Comparison of ENCODE assay signal across 8 cellular contexts in genomic region chr19:10654610-10655456, GRCh38. TPM values are rescaled to one million over a fixed set of nuclear protein-coding genes. Genes with fewer than 3 reads are reported as not detected.
DNase-seq lines count a peak whose midpoint lies in the region; ATAC-seq and TF ChIP-seq lines count a peak whose summit lies in the region.

No MANE protein-coding gene starts in this region.

- H3K27ac Mint-ChIP-seq in CD8-positive, alpha-beta memory T cell, result peak overlapping the region; percentile 94 to 100 (median 97)

- H3K4me2 ChIP-seq in mammary epithelial cell (ENCODE audit: insufficient read depth, low read depth, low read length), result peak overlapping the region; percentile 83

- H3K27me3 Mint-ChIP-seq in CD8-positive, alpha-beta memory T cell, result peaks cover 0 to 10% of the 10 kb centered on the region in 2 donors

- peaks cover 46 to 62% (median 51%) of the 10 kb centered on the region in 3 donors for H3K4me1 Mint-ChIP-seq in CD8-positive, alpha-beta memory T cell

- H3K36me3 ChIP-seq in CD8-positive, alpha-beta memory T cell (ENCODE audit: insufficient read depth, low read length), result no peaks in the 10 kb centered on the region
- H3K36me3 ChIP-seq in mammary epithelial cell (ENCODE audit: insufficient read depth, low read length), result peaks cover 2% of the 10 kb centered on the region

- no TSS peak for BruUV-seq in mammary epithelial cell (replicated peaks; lab: Mats Ljungman, UMichigan)

- CTCF ChIA-PET in CD8-positive, alpha-beta memory T cell (lab: Charles Lee), result interaction anchor here (0.6 to 2.1 kb wide), 2 partner anchors 46 to 165 kb away, joined by 4 to 7 read pairs; partner anchors contain the start of gene QTRT1
- CTCF ChIA-PET in mammary epithelial cell (lab: Charles Lee; ENCODE audit: low non-redundant PET), result no interaction called here

- dilution Hi-C loops in mammary epithelial cell (cut with HindIII; ENCODE audit: low sequenced_read_pairs), result no loop called here

- H3K79me2 ChIP-seq in mammary epithelial cell (ENCODE audit: insufficient read depth, low read length), result peaks cover 69% of the 10 kb centered on the region

- H4K20me1 ChIP-seq in mammary epithelial cell (ENCODE audit: insufficient read depth, low read length), result peaks cover 10% of the 10 kb centered on the region

- H3K9me3 ChIP-seq in CD8-positive, alpha-beta memory T cell (ENCODE audit: low read length), result no peaks in the 10 kb centered on the region
- no peaks in the 10 kb centered on the region for H3K9me3 ChIP-seq in mammary epithelial cell (replicated peaks; ENCODE audit: insufficient read depth, low read length)

- WGBS in mammary epithelial cell (ENCODE audit: low coverage, missing lambda C conversion rate), result under 1% methylated on average over 15 of the region's 73 CpGs

- peak overlapping the region; percentile 95 to 98 (median 95) for H3K4me3 Mint-ChIP-seq in CD8-positive, alpha-beta memory T cell

- peak overlapping the region; percentile 87 for H3K4me3 ChIP-seq in CD8-positive, alpha-beta memory T cell (ENCODE audit: low read length)
- H3K4me3 ChIP-seq in LNCaP clone FGC (ENCODE audit: low read depth, low read length) (peak overlapping the region; percentile 95), mammary epithelial cell (replicated peaks in 1 of 3; ENCODE audit: insufficient read depth in 1 of 3, low read depth in 2 of 3, low read length in 3 of 3) (peak overlapping the region; percentile 73 to 87 (median 76))

- in situ Hi-C loops in mammary epithelial cell (cut with MboI; ENCODE audit: low sequenced_read_pairs in 2 of 2), result no loop called here

- TF ChIP-seq CTCF in LNCaP clone FGC (IDR thresholded peaks at IDR 0.05; ENCODE audit: control insufficient read depth, extremely low read depth, insufficient read depth) (no peak), mammary epithelial cell (conservative IDR thresholded peaks at IDR 0.05 in 1 of 2, IDR thresholded peaks at IDR 0.05 in 1 of 2; ENCODE audit: extremely low read depth in 1 of 2, insufficient read depth in 1 of 2, low read depth in 1 of 2, low read length in 2 of 2) (no peak)

- H3K27me3 ChIP-seq in CD8-positive, alpha-beta memory T cell (ENCODE audit: insufficient read depth, low read length, poor library complexity, severe bottlenecking), result no peaks in the 10 kb centered on the region
- no peaks in the 10 kb centered on the region for H3K27me3 ChIP-seq in mammary epithelial cell (ENCODE audit: insufficient read depth, low read length)

- H3K9me3 Mint-ChIP-seq in CD8-positive, alpha-beta memory T cell, result peaks cover 0 to 2% (median 0%) of the 10 kb centered on the region in 5 donors

- peaks cover 53% of the 10 kb centered on the region for H3K4me1 ChIP-seq in CD8-positive, alpha-beta memory T cell (ENCODE audit: insufficient read depth, low read length)
- H3K4me1 ChIP-seq in mammary epithelial cell (ENCODE audit: insufficient read depth, low read length), result peaks cover 8% of the 10 kb centered on the region

- ATAC-seq in GM21360 (IDR thresholded peaks at IDR 0.05; ENCODE audit: unreplicated experiment), result peak; percentile 23
- ATAC-seq in HG03460 (IDR thresholded peaks at IDR 0.05; ENCODE audit: unreplicated experiment), result no peak

- peak overlapping the region; percentile 94 for H3K9ac ChIP-seq in mammary epithelial cell (ENCODE audit: insufficient read depth, low read length)

- peak in 3 of 5 donors; percentile 53 to 79 (median 58) for DNase-seq in CD8-positive, alpha-beta memory T cell
- DNase-seq in LNCaP clone FGC (ENCODE audit: low read depth) (no peak), T-helper 22 cell (ENCODE audit: low read depth) (peak; percentile 41), mammary epithelial cell (no peak), inferior parietal cortex (ENCODE audit: extremely low spot score) (peak; percentile 25)
- peak; percentile 47 to 55 for DNase-seq in stimulated activated CD4-positive, alpha-beta T cell treated with anti-CD3 and anti-CD28 coated beads, Interleukin-15, amount 100 ng/mL, for 48 hours (ENCODE audit: low read depth in 2 of 2)

- intact Hi-C loops in mammary epithelial cell (cut with micrococcal nuclease), result loop anchor here (1.0 to 5.0 kb wide), 4 partner anchors 40 to 253 kb away; partner anchors contain the start of genes CDC37, CDKN2D, KEAP1 and KRI1

- peak overlapping the region; percentile 95 for H2AFZ ChIP-seq in mammary epithelial cell (ENCODE audit: low read depth, low read length)

- POLR2A ChIA-PET in CD8-positive, alpha-beta memory T cell (lab: Charles Lee), result interaction anchor here (0.5 to 0.6 kb wide), 2 partner anchors 17 to 542 kb away, joined by 3 read pairs; no protein-coding TSS in a partner anchor

- peak overlapping the region; percentile 99 for H3K27ac ChIP-seq in CD8-positive, alpha-beta memory T cell (ENCODE audit: low read depth, low read length)
- H3K27ac ChIP-seq in mammary epithelial cell (ENCODE audit: insufficient read depth, low read depth, low read length), result peak overlapping the region; percentile 81

- peaks cover 0 to 42% (median 4%) of the 10 kb centered on the region in 3 donors for H3K36me3 Mint-ChIP-seq in CD8-positive, alpha-beta memory T cell

RNA-seq across cellular contexts. Expression of gene ILF3, which starts 0.7 kb away (rescaled TPM):
- 100 to 1,000 TPM; 471 to 475 TPM for total RNA-seq in CD8-positive, alpha-beta memory T cell
- 100.0 TPM for polyA plus RNA-seq in CD8-positive, alpha-beta memory T cell
- total RNA-seq in mammary epithelial cell, result 100 to 1,000 TPM in 1 of 2 donors, 10 to 100 TPM in 1; 75.5 to 252 TPM
- 139 TPM for polyA plus RNA-seq in mammary epithelial cell
- polyA minus RNA-seq in mammary epithelial cell, result 177 TPM

RNA-seq across cellular contexts. Expression of gene SLC44A2, which starts 29.5 kb away (rescaled TPM):
- 10 to 100 TPM; 70.5 to 88.2 TPM for total RNA-seq in CD8-positive, alpha-beta memory T cell
- 285 TPM for polyA plus RNA-seq in CD8-positive, alpha-beta memory T cell
- total RNA-seq in mammary epithelial cell, result 10 to 100 TPM; 64.8 to 87.9 TPM
- polyA plus RNA-seq in mammary epithelial cell, result 65.0 TPM
- polyA minus RNA-seq in mammary epithelial cell, result 261 TPM

RNA-seq across cellular contexts. Expression of gene QTRT1, which starts 46.4 kb away (rescaled TPM):
- 10 to 100 TPM; 76.1 to 80.1 TPM for total RNA-seq in CD8-positive, alpha-beta memory T cell
- polyA plus RNA-seq in CD8-positive, alpha-beta memory T cell, result 32.2 TPM
- 10 to 100 TPM; 22.2 to 42.7 TPM for total RNA-seq in mammary epithelial cell
- 35.4 TPM for polyA plus RNA-seq in mammary epithelial cell
- polyA minus RNA-seq in mammary epithelial cell, result 5.5 TPM

Comparison
In these comparisons a context has a peak if more than half of its experiments do, and no peak if none do; other contexts are left out.
1. DNase-seq: peak in CD8-positive, alpha-beta memory T cell (3 of 5), T-helper 22 cell (single experiment), inferior parietal cortex (single experiment) and stimulated activated CD4-positive, alpha-beta T cell treated with anti-CD3 and anti-CD28 coated beads, Interleukin-15, amount 100 ng/mL, for 48 hours (2 of 2); none in LNCaP clone FGC (single experiment) and mammary epithelial cell (single experiment).
2. Peak in every context shown above with its lines, with median percentiles within 50 percentile points of each other: H3K4me3 ChIP-seq.